1 cellular context compared by ENCODE assay signal in the genomic region with DNA sequence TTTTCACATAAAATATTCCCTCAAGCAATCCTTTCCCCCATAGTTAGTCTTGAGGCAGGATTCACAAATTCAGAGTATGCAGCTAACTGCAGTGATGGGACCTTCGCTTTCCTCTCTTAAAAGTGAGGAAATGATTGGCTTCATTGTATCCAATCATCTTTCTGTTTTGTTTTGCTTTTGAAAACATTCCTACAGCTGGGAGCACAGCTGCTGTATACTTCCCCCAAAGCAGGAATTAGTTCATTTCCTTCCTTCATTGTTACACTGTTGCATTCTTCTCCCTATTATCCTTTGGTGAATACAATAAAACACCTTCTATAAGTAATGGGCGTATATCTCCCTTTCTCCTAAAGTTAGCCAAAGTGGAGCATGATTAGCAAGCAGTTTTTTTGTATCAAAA.
TF ChIP-seq lines count a peak whose summit lies in the region.

No MANE protein-coding gene starts in this region.

TF ChIP-seq in HepG2, 621 proteins besides CTCF, POLR2A, EP300 and RAD21:
- TF ChIP-seq KMT2A (CRISPR knock-in tag; IDR thresholded peaks at IDR 0.05) (no peak), POLR2AphosphoS2 (IDR thresholded peaks at IDR 0.05; ENCODE audit: low read depth, low read length) (peak; percentile 83; the same call in 1 of the 2 replicates), ZBTB1 (CRISPR knock-in tag; IDR thresholded peaks at IDR 0.05; ENCODE audit: borderline replicate concordance) (no peak), RBM22 (optimal IDR thresholded peaks at IDR 0.05; ENCODE audit: low read length) (peak; percentile 48), ZNF780A (CRISPR knock-in tag; IDR thresholded peaks at IDR 0.05) (no peak)
